ENCODE assay signal across 9 cellular contexts in genomic region chr12:77231548-77231947, GRCh38.
DNase-seq lines count a peak whose midpoint lies in the region; ATAC-seq and TF ChIP-seq lines count a peak whose summit lies in the region.
"Had no signal": no experiment of that assay in that cellular context is flagged by ENCODE, and none has a peak within 500 bp of the region (broad histone marks: within the 10 kb centered on the region; RNA-seq: fewer than 3 reads in every experiment).

No MANE protein-coding gene starts in this region.

- H3K4me1 Mint-ChIP-seq in WTC11 (peaks cover 44% of the 10 kb centered on the region), CD14-positive monocyte (peaks cover 13% of the 10 kb centered on the region)

- ATAC-seq in WTC11 (no peak), left ventricle myocardium superior (peak; percentile 94), GM18909 (IDR thresholded peaks at IDR 0.05; ENCODE audit: poor library complexity, unreplicated experiment) (no peak)
- ATAC-seq: effector memory CD8-positive, alpha-beta T cell had no signal

- peak overlapping the region in 6 of 8 donors; percentile 5 to 42 (median 13) for H3K27ac ChIP-seq in spleen

- H3K9me3 Mint-ChIP-seq in WTC11 (peaks cover 4% of the 10 kb centered on the region; the same call in 1 of the 2 replicates), CD14-positive monocyte (peaks cover 0 to 5% (median 0%) of the 10 kb centered on the region in 7 donors)

- H3K4me1 ChIP-seq in spleen: peaks cover 0 to 16% (median 6%) of the 10 kb centered on the region in 6 donors

- TF ChIP-seq CTCF in WTC11 (IDR thresholded peaks at IDR 0.05) (no peak), spleen (IDR thresholded peaks at IDR 0.05 in 8 of 11, conservative IDR thresholded peaks at IDR 0.05 in 3 of 11) (no peak), CD14-positive monocyte (IDR thresholded peaks at IDR 0.05) (no peak)

- POLR2A ChIA-PET in WTC11 (lab: Charles Lee): no interaction called here

- no peak for TF ChIP-seq POLR2A in spleen (IDR thresholded peaks at IDR 0.05)

- intact Hi-C loops in left ventricle myocardium superior (cut with micrococcal nuclease): no loop called here
- intact Hi-C loops in spleen (cut with DNase I; ENCODE audit: low total_unique reads): no loop called here
- intact Hi-C loops in CD14-positive monocyte (cut with micrococcal nuclease): no loop called here

- DNase-seq in HCEC 1CT: peak; percentile 31
- DNase-seq in WTC11 (ENCODE audit: low spot score): no peak
- peak; percentile 85 for DNase-seq in left ventricle myocardium superior
- no peak for DNase-seq in spleen
- no peak for DNase-seq in DMS79 (lab: John Stamatoyannopoulos, UW)
- no peak for DNase-seq in COLO829 (ENCODE audit: low spot score)
- no peak for DNase-seq in CD14-positive monocyte (ENCODE audit: low spot score)
- DNase-seq: effector memory CD8-positive, alpha-beta T cell had no signal

- CTCF ChIA-PET in WTC11 (lab: Charles Lee): no interaction called here

- H3K9me3 ChIP-seq in spleen: no peaks in the 10 kb centered on the region

- 0 out of 2 replicates have a peak overlapping the region, but pooled peaks have one; percentile 5 for H3K27ac Mint-ChIP-seq in WTC11
- peak overlapping the region in 1 of 7 donors; percentile 74 for H3K27ac Mint-ChIP-seq in CD14-positive monocyte
- H3K27ac Mint-ChIP-seq: effector memory CD8-positive, alpha-beta T cell had no signal

- H3K4me3 Mint-ChIP-seq in WTC11 (no peak overlapping the region), CD14-positive monocyte (peak overlapping the region in 1 of 2 donors; percentile 2)
- H3K4me3 Mint-ChIP-seq: effector memory CD8-positive, alpha-beta T cell had no signal

- H3K36me3 ChIP-seq in spleen: no peaks in the 10 kb centered on the region

- WGBS in spleen, 5 donors: 5 to 8% (median 7%) methylated on average over 6 of the region's 6 CpGs

- H3K27me3 Mint-ChIP-seq in WTC11 (ENCODE audit: low read depth): no peaks in the 10 kb centered on the region
- H3K27me3 Mint-ChIP-seq in CD14-positive monocyte (ENCODE audit: low read depth in 3 of 3): peaks cover 0 to 4% (median 0%) of the 10 kb centered on the region in 3 donors
- H3K27me3 Mint-ChIP-seq: effector memory CD8-positive, alpha-beta T cell had no signal

- H3K36me3 Mint-ChIP-seq in WTC11 (peaks cover 2% of the 10 kb centered on the region; the same call in 1 of the 2 replicates), CD14-positive monocyte (no peaks in the 10 kb centered on the region)

- no peak overlapping the region for H3K4me3 ChIP-seq in spleen

- peaks cover 0 to 20% (median 0%) of the 10 kb centered on the region in 7 donors for H3K27me3 ChIP-seq in spleen (replicated peaks in 1 of 7)

TF ChIP-seq in WTC11, 78 proteins besides CTCF, POLR2A, EP300 and RAD21:
- no peak for TF ChIP-seq E2F1 (CRISPR knock-in tag; IDR thresholded peaks at IDR 0.05)
- TF ChIP-seq, protein P1, sequence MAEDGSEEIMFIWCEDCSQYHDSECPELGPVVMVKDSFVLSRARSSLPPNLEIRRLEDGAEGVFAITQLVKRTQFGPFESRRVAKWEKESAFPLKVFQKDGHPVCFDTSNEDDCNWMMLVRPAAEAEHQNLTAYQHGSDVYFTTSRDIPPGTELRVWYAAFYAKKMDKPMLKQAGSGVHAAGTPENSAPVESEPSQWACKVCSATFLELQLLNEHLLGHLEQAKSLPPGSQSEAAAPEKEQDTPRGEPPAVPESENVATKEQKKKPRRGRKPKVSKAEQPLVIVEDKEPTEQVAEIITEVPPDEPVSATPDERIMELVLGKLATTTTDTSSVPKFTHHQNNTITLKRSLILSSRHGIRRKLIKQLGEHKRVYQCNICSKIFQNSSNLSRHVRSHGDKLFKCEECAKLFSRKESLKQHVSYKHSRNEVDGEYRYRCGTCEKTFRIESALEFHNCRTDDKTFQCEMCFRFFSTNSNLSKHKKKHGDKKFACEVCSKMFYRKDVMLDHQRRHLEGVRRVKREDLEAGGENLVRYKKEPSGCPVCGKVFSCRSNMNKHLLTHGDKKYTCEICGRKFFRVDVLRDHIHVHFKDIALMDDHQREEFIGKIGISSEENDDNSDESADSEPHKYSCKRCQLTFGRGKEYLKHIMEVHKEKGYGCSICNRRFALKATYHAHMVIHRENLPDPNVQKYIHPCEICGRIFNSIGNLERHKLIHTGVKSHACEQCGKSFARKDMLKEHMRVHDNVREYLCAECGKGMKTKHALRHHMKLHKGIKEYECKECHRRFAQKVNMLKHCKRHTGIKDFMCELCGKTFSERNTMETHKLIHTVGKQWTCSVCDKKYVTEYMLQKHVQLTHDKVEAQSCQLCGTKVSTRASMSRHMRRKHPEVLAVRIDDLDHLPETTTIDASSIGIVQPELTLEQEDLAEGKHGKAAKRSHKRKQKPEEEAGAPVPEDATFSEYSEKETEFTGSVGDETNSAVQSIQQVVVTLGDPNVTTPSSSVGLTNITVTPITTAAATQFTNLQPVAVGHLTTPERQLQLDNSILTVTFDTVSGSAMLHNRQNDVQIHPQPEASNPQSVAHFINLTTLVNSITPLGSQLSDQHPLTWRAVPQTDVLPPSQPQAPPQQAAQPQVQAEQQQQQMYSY (CRISPR knock-in tag; IDR thresholded peaks at IDR 0.05): no peak
- no peak for TF ChIP-seq PRRX2 (CRISPR knock-in tag; IDR thresholded peaks at IDR 0.05)
- no peak for TF ChIP-seq PREB (CRISPR knock-in tag; IDR thresholded peaks at IDR 0.05; ENCODE audit: borderline replicate concordance)
- TF ChIP-seq IRF1 (CRISPR knock-in tag; IDR thresholded peaks at IDR 0.05): no peak
- TF ChIP-seq SMAD4 (CRISPR knock-in tag; IDR thresholded peaks at IDR 0.05): no peak
- TF ChIP-seq NR2C2 (CRISPR knock-in tag; IDR thresholded peaks at IDR 0.05): no peak
TF ChIP-seq in WTC11: peak in this region for 0.

Comparison
In these comparisons a context has a peak if more than half of its experiments do, and no peak if none do; other contexts are left out.
1. DNase-seq: peak in HCEC 1CT (single experiment) and left ventricle myocardium superior (single experiment); none in WTC11 (single experiment), spleen (single experiment), DMS79 (single experiment), COLO829 (single experiment) and CD14-positive monocyte (single experiment).